Comparison of ENCODE assay signal across 7 cellular contexts in the genomic region with DNA sequence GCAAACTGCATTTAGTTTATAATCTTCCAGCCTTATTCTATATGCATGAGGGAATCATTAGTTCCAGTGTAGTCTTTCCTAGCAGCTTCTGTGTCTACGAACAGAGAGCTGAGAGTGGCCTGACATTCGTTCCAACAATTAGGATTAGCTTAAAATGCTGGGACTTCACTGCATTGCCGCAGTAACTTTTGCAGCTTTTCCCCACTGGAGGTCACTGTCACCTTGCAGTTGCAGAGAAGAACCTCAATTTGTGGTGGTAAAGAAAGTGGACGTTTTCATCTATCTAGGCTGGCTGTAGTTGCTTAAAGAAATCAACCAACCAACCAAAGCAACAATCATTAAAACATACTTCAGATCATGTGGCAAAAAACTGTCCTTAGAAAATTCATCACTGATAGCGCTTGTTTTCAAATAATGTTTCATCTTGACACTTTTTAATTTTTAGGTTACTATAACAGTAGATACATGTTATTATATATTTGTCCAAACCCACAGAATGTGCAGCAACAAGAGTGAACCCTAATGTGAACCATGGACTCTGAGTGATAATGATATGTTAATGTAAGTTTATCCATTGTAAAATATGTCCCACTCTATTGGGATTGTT. TPM values are rescaled to one million over a fixed set of nuclear protein-coding genes. Genes with fewer than 3 reads are reported as not detected.
DNase-seq lines count a peak whose midpoint lies in the region; ATAC-seq and FAIRE-seq lines count a peak whose summit lies in the region.

No MANE protein-coding gene starts in this region.

- H3K27me3 ChIP-seq in SJSA1 (replicated peaks): no peaks in the 10 kb centered on the region

- no peak overlapping the region; the same call in 1 of the 2 replicates for H3K27ac ChIP-seq in SJSA1

- peak; percentile 96 for FAIRE-seq in G401.6 (lab: Jason Lieb, UNC)

- in situ Hi-C loops in KBM-7 (cut with MboI; ENCODE audit: low pct_unique_long_range_greater_than_20kb, low sequenced_read_pairs): no loop called here

- no peak for ATAC-seq in HG02852 (IDR thresholded peaks at IDR 0.05; ENCODE audit: unreplicated experiment)

- H3K4me3 ChIP-seq in SJSA1: no peak overlapping the region

- no peaks in the 10 kb centered on the region for H3K9me3 ChIP-seq in SJSA1 (replicated peaks)

- H3K36me3 ChIP-seq in SJSA1: no peaks in the 10 kb centered on the region

- peaks cover 18% of the 10 kb centered on the region for H3K4me1 ChIP-seq in SJSA1 (replicated peaks)

- peak; percentile 81 for DNase-seq in KBM-7
- DNase-seq in SJSA1 (ENCODE audit: low read depth in 1 of 2, low spot score in 2 of 2): peak; percentile 63 to 71
- peak in 35 of 56 donors; percentile 7 to 80 (median 30) for DNase-seq in amygdala (lab: John Stamatoyannopoulos, UW)
- DNase-seq in hypothalamus (lab: John Stamatoyannopoulos, UW): peak in 27 of 51 donors; percentile 10 to 83 (median 34)
- DNase-seq in stimulated activated CD4-positive, alpha-beta T cell treated with anti-CD3 and anti-CD28 coated beads, Interleukin-1b, Interleukin-23, amount 100 ng/mL, for 48 hours: peak; percentile 45

RNA-seq across cellular contexts. Expression of gene MYLK4, which starts 12.2 kb away (rescaled TPM):
- total RNA-seq in SJSA1 (2014; rRNA removed; shearing (Covaris generic)): 0.26 TPM in 1 of 2 replicates, not detected in the other

RNA-seq across cellular contexts. Expression of gene WRNIP1, which starts 26.7 kb away (rescaled TPM):
- 122 and 130 TPM in 2 replicates for total RNA-seq in SJSA1 (2014; rRNA removed; shearing (Covaris generic))

Comparison
In these comparisons a context has a peak if more than half of its experiments do, and no peak if none do; other contexts are left out.
1. DNase-seq: peak in every context shown above with its lines; median percentile 81 in KBM-7; 67 in SJSA1; 45 in stimulated activated CD4-positive, alpha-beta T cell treated with anti-CD3 and anti-CD28 coated beads, Interleukin-1b, Interleukin-23, amount 100 ng/mL, for 48 hours; 34 in hypothalamus; 30 in amygdala.